Comparison of ENCODE assay signal across 2 cellular contexts in genomic region chr3:107218864-107219269, GRCh38.
TF ChIP-seq lines count a peak whose summit lies in the region.

No MANE protein-coding gene starts in this region.

TF ChIP-seq in A549, 52 proteins besides CTCF, POLR2A, EP300 and RAD21 (continued from another document):
- no peak for TF ChIP-seq HMGXB4 (CRISPR knock-in tag; IDR thresholded peaks at IDR 0.05; ENCODE audit: borderline replicate concordance)
- TF ChIP-seq REST (IDR thresholded peaks at IDR 0.05) = no peak
- no peak for TF ChIP-seq SREBF2 (IDR thresholded peaks at IDR 0.05)
- no peak for TF ChIP-seq FOSL2 (IDR thresholded peaks at IDR 0.05)
- TF ChIP-seq FOSL2 (CRISPR knock-in tag; IDR thresholded peaks at IDR 0.05) = no peak
- no peak for TF ChIP-seq MAX (IDR thresholded peaks at IDR 0.05)

TF ChIP-seq in H1, 55 proteins besides CTCF, POLR2A, EP300 and RAD21 (continued from another document):
- no peak for TF ChIP-seq RNF2 (IDR thresholded peaks at IDR 0.05; ENCODE audit: borderline replicate concordance, low read depth, low read length, missing control alignments, poor library complexity, severe bottlenecking)
- TF ChIP-seq BACH1 (IDR thresholded peaks at IDR 0.05; ENCODE audit: low read length) = no peak
- no peak for TF ChIP-seq POU5F1 (IDR thresholded peaks at IDR 0.05; ENCODE audit: low read depth, low read length)
- no peak for TF ChIP-seq RXRA (IDR thresholded peaks at IDR 0.05; ENCODE audit: insufficient read depth, low read depth, low read length)
- TF ChIP-seq BCL11A (IDR thresholded peaks at IDR 0.05; ENCODE audit: low read depth in 2 of 2, low read length in 2 of 2) = no peak
- TF ChIP-seq SRF (IDR thresholded peaks at IDR 0.05; ENCODE audit: low read depth, low read length) = no peak
- TF ChIP-seq POLR2AphosphoS5 (IDR thresholded peaks at IDR 0.05; ENCODE audit: low read depth, low read length) = no peak
- TF ChIP-seq TAF1 (IDR thresholded peaks at IDR 0.05; ENCODE audit: low read depth, low read length) = no peak
- no peak for TF ChIP-seq ATF2 (IDR thresholded peaks at IDR 0.05; ENCODE audit: low read length)
- no peak for TF ChIP-seq GTF2F1 (IDR thresholded peaks at IDR 0.05; ENCODE audit: borderline replicate concordance, low read depth, low read length)
- TF ChIP-seq ZNF274 (IDR thresholded peaks at IDR 0.05; ENCODE audit: borderline replicate concordance, extremely low read depth, low read length) = no peak
- TF ChIP-seq KDM4A (IDR thresholded peaks at IDR 0.05; ENCODE audit: low read depth, low read length, severe bottlenecking) = no peak
- TF ChIP-seq TEAD4 (IDR thresholded peaks at IDR 0.05; ENCODE audit: low read depth, low read length) = no peak
- no peak for TF ChIP-seq SP1 (IDR thresholded peaks at IDR 0.05; ENCODE audit: low read depth, low read length)
- TF ChIP-seq CHD7 (IDR thresholded peaks at IDR 0.05; ENCODE audit: insufficient replicate concordance, low read length) = no peak
- TF ChIP-seq TBP (IDR thresholded peaks at IDR 0.05; ENCODE audit: low read depth, low read length) = no peak
- no peak for TF ChIP-seq GABPA (IDR thresholded peaks at IDR 0.05; ENCODE audit: borderline replicate concordance, insufficient read depth, low read length)
